Comparison of ENCODE assay signal across 12 cellular contexts in the genomic region with DNA sequence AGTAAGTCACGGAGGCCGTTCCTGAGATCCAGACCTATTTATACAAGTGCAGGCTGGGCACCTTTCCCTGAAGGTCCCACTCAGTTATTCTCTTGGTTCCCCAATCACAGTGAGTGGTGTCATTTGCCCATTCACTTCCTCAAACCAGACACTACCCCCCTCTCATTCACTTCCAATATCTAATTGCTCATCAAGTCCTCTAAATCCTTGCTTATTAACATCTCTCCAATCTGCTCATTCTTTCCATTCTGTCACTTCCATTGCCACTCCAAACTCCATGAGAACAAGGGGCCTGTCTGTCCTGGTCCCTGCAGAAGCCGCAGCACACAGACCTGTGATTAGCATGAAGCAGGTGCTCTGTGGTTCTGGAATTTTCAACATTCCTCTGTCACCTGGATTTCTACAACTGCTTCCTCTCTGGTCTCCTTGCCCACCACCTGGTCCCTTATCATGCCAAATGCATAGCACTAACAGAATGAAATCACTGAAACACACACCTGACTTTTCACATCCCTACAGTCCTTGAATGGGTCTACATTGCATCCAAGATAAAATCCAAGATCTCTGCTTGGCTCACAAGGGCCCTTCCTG. TPM values are rescaled to one million over a fixed set of nuclear protein-coding genes. Genes with fewer than 3 reads are reported as not detected.
DNase-seq lines count a peak whose midpoint lies in the region; ATAC-seq and TF ChIP-seq lines count a peak whose summit lies in the region.
"Had no signal": no experiment of that assay in that cellular context is flagged by ENCODE, and none has a peak within 500 bp of the region (broad histone marks: within the 10 kb centered on the region; RNA-seq: fewer than 3 reads in every experiment).

No MANE protein-coding gene starts in this region.

- H3K9me3 ChIP-seq in CD4-positive, alpha-beta T cell (ENCODE audit: control insufficient read depth, low read length), result no peaks in the 10 kb centered on the region

- intact Hi-C loops in CD4-positive, alpha-beta T cell (cut with DNase I, micrococcal nuclease), result no loop called here

- H3K27ac Mint-ChIP-seq in CD4-positive, alpha-beta T cell, result no peak overlapping the region
- peak overlapping the region; percentile 4; the same call in 1 of the 2 replicates for H3K27ac Mint-ChIP-seq in HFFc6
- peak overlapping the region; percentile 70 for H3K27ac Mint-ChIP-seq in activated naive CD8-positive, alpha-beta T cell treated with anti-CD3 and anti-CD28 coated beads, Interleukin-2, amount 50 U/mL, for 24 hours
- H3K27ac Mint-ChIP-seq in nephron progenitor cell, result peak overlapping the region; percentile 0

- CTCF ChIA-PET in CD4-positive, alpha-beta T cell (lab: Charles Lee), result no interaction called here

- peak overlapping the region; percentile 25 for H3K4me3 Mint-ChIP-seq in CD4-positive, alpha-beta T cell
- H3K4me3 Mint-ChIP-seq in HFFc6, result no peak overlapping the region
- H3K4me3 Mint-ChIP-seq in activated naive CD8-positive, alpha-beta T cell treated with anti-CD3 and anti-CD28 coated beads, Interleukin-2, amount 50 U/mL, for 24 hours, result no peak overlapping the region
- no peak overlapping the region for H3K4me3 Mint-ChIP-seq in nephron progenitor cell

- TF ChIP-seq CTCF in CD4-positive, alpha-beta T cell (IDR thresholded peaks at IDR 0.05), result no peak
- TF ChIP-seq CTCF in HFFc6 (IDR thresholded peaks at IDR 0.05), result no peak
- TF ChIP-seq CTCF in nephron progenitor cell (IDR thresholded peaks at IDR 0.05), result no peak

- H3K36me3 Mint-ChIP-seq in CD4-positive, alpha-beta T cell (ENCODE audit: low read depth), result no peaks in the 10 kb centered on the region
- H3K36me3 Mint-ChIP-seq in HFFc6 (ENCODE audit: low read depth) (peaks cover 12% of the 10 kb centered on the region), nephron progenitor cell (ENCODE audit: low read depth) (no peaks in the 10 kb centered on the region)
- H3K36me3 Mint-ChIP-seq in activated naive CD8-positive, alpha-beta T cell treated with anti-CD3 and anti-CD28 coated beads, Interleukin-2, amount 50 U/mL, for 24 hours (ENCODE audit: low read depth), result peaks cover 8% of the 10 kb centered on the region

- H3K27me3 ChIP-seq in CD4-positive, alpha-beta T cell (ENCODE audit: control insufficient read depth, insufficient read depth, low read length), result no peaks in the 10 kb centered on the region

- H3K9me3 Mint-ChIP-seq in CD4-positive, alpha-beta T cell, result no peaks in the 10 kb centered on the region
- H3K9me3 Mint-ChIP-seq in HFFc6 (no peaks in the 10 kb centered on the region), nephron progenitor cell (peaks cover 8% of the 10 kb centered on the region)
- peaks cover 3% of the 10 kb centered on the region for H3K9me3 Mint-ChIP-seq in activated naive CD8-positive, alpha-beta T cell treated with anti-CD3 and anti-CD28 coated beads, Interleukin-2, amount 50 U/mL, for 24 hours

- H3K4me1 Mint-ChIP-seq in CD4-positive, alpha-beta T cell (ENCODE audit: low read depth), result peaks cover 49% of the 10 kb centered on the region
- peaks cover 62% of the 10 kb centered on the region for H3K4me1 Mint-ChIP-seq in HFFc6 (ENCODE audit: low read depth)
- H3K4me1 Mint-ChIP-seq in activated naive CD8-positive, alpha-beta T cell treated with anti-CD3 and anti-CD28 coated beads, Interleukin-2, amount 50 U/mL, for 24 hours, result peaks cover 77% of the 10 kb centered on the region
- peaks cover 28% of the 10 kb centered on the region for H3K4me1 Mint-ChIP-seq in nephron progenitor cell

- ATAC-seq in CD4-positive, alpha-beta T cell (ENCODE audit: poor library complexity), result no peak
- ATAC-seq in activated naive CD8-positive, alpha-beta T cell treated with anti-CD3 and anti-CD28 coated beads, Interleukin-2, amount 50 U/mL, for 24 hours, result no peak
- no peak for ATAC-seq in GM18519 (IDR thresholded peaks at IDR 0.05; ENCODE audit: low FRiP score, unreplicated experiment)

- no peaks in the 10 kb centered on the region for H3K27me3 Mint-ChIP-seq in CD4-positive, alpha-beta T cell
- H3K27me3 Mint-ChIP-seq in HFFc6 (ENCODE audit: insufficient read depth), result peaks cover 2% of the 10 kb centered on the region; the same call in 1 of the 2 replicates
- no peaks in the 10 kb centered on the region for H3K27me3 Mint-ChIP-seq in activated naive CD8-positive, alpha-beta T cell treated with anti-CD3 and anti-CD28 coated beads, Interleukin-2, amount 50 U/mL, for 24 hours
- H3K27me3 Mint-ChIP-seq in nephron progenitor cell (ENCODE audit: low read depth, poor library complexity), result peaks cover 3% of the 10 kb centered on the region

- no peak for DNase-seq in CD4-positive, alpha-beta T cell
- DNase-seq in HFFc6 (no peak), nephron progenitor cell (no peak), DMS79 treated with DMSO at 0.1 percent for 48 hours (lab: John Stamatoyannopoulos, UW) (no peak), NCI-H1930 (lab: John Stamatoyannopoulos, UW) (no peak)
- DNase-seq in activated naive CD8-positive, alpha-beta T cell treated with anti-CD3 and anti-CD28 coated beads, Interleukin-2, amount 50 U/mL, for 24 hours, result no peak
- DNase-seq: Calu3, glutamatergic neuron, left colon, NCI-H2029, NCI-H774 had no signal

- POLR2A ChIA-PET in CD4-positive, alpha-beta T cell (lab: Charles Lee), result no interaction called here

- no peak overlapping the region for H3K27ac ChIP-seq in CD4-positive, alpha-beta T cell (ENCODE audit: low read depth, low read length)

RNA-seq across cellular contexts. Expression of a gene that starts 55.8 kb away (rescaled TPM):
- total RNA-seq in CD4-positive, alpha-beta T cell, result 10 to 100 TPM; 74.2 to 76.7 TPM
- 10 to 100 TPM; 28.2 to 41.5 (median 30.5) TPM for total RNA-seq in HFFc6 (2021; fragmentation: NEBNext Ultra II Directional; extraction: Animal tissue kit (Norgen Biotek cat#: 25700))
